ENCODE assay signal across 7 cellular contexts in the genomic region with DNA sequence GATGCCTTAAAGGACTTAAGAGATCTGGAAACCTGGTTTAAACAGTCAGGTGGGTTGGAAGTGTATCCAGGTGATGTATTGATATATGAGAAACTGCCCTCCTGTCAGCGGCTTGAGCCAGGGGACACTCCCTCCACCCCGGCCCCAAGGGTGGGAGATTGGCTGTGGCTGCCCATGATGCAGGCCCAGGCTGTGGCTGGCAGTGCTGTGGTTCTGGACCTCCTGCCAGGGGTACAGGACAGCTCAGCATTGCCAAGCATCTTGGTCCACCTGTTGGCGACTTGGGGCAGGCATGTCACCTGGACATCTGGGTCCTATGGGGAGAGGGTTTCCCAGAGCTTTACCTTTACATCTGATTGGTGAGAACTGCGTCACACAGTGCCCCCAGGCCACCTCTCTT.
"Had no signal": no experiment of that assay in that cellular context is flagged by ENCODE, and none has a peak within 500 bp of the region (broad histone marks: within the 10 kb centered on the region; RNA-seq: fewer than 3 reads in every experiment).

No MANE protein-coding gene starts in this region.

- H3K4me3 Mint-ChIP-seq: HFFc6, IgD-negative memory B cell had no signal

- H3K9me3 ChIP-seq: HAP-1 had no signal

- H3K4me3 ChIP-seq: GM23248, HAP-1 had no signal

- H3K27ac ChIP-seq: GM23248, HL-60 had no signal

- H3K9me3 Mint-ChIP-seq: HFFc6 had no signal

- DNase-seq: GM23248, GOT3, H7, HFFc6 had no signal

- H3K4me1 Mint-ChIP-seq: IgD-negative memory B cell had no signal

- H2AFZ ChIP-seq: GM23248 had no signal

- H3K9ac ChIP-seq: GM23248 had no signal

- H3K36me3 ChIP-seq: HAP-1 had no signal

- H3K27me3 Mint-ChIP-seq: IgD-negative memory B cell had no signal

- H3K36me3 Mint-ChIP-seq: IgD-negative memory B cell had no signal

- H3K27ac Mint-ChIP-seq: HFFc6 had no signal
